Comparison of ENCODE assay signal across 3 cellular contexts in the genomic region with DNA sequence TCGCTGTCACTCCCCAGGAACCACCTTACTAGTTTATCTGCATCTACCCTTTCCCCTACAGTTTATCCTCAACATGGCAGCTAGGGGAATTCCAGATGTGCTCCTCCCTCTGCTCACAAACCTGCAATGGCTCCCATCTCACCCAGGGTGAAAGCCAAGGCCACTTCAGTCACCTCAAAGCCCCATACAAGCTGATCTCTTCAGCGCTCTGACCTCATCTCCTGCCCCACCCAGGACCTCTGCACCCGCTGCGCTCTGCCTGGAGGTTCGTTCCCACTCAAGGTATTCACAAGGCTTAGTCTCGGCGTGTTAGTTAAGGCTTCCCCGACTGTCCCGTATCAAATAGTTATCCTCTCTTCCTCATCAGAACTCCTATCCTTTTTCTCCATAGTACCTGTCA.
TF ChIP-seq lines count a peak whose summit lies in the region.

No MANE protein-coding gene starts in this region.

TF ChIP-seq in GM23338, 12 proteins besides CTCF, POLR2A, EP300 and RAD21:
- TF ChIP-seq NANOG (IDR thresholded peaks at IDR 0.05; ENCODE audit: borderline replicate concordance) (no peak), EZH2phosphoT487 (IDR thresholded peaks at IDR 0.05; ENCODE audit: unreplicated experiment) (no peak), JUNB (IDR thresholded peaks at IDR 0.05; ENCODE audit: unreplicated experiment) (no peak), CREB1 (CRISPR knock-in tag; IDR thresholded peaks at IDR 0.05; ENCODE audit: low read depth) (no peak), STAT1 (IDR thresholded peaks at IDR 0.05; ENCODE audit: unreplicated experiment) (no peak), ZNF114 (CRISPR knock-in tag; IDR thresholded peaks at IDR 0.05) (no peak)
- TF ChIP-seq, protein P1, sequence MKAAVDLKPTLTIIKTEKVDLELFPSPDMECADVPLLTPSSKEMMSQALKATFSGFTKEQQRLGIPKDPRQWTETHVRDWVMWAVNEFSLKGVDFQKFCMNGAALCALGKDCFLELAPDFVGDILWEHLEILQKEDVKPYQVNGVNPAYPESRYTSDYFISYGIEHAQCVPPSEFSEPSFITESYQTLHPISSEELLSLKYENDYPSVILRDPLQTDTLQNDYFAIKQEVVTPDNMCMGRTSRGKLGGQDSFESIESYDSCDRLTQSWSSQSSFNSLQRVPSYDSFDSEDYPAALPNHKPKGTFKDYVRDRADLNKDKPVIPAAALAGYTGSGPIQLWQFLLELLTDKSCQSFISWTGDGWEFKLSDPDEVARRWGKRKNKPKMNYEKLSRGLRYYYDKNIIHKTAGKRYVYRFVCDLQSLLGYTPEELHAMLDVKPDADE (IDR thresholded peaks at IDR 0.05), result no peak
- TF ChIP-seq, protein P2, sequence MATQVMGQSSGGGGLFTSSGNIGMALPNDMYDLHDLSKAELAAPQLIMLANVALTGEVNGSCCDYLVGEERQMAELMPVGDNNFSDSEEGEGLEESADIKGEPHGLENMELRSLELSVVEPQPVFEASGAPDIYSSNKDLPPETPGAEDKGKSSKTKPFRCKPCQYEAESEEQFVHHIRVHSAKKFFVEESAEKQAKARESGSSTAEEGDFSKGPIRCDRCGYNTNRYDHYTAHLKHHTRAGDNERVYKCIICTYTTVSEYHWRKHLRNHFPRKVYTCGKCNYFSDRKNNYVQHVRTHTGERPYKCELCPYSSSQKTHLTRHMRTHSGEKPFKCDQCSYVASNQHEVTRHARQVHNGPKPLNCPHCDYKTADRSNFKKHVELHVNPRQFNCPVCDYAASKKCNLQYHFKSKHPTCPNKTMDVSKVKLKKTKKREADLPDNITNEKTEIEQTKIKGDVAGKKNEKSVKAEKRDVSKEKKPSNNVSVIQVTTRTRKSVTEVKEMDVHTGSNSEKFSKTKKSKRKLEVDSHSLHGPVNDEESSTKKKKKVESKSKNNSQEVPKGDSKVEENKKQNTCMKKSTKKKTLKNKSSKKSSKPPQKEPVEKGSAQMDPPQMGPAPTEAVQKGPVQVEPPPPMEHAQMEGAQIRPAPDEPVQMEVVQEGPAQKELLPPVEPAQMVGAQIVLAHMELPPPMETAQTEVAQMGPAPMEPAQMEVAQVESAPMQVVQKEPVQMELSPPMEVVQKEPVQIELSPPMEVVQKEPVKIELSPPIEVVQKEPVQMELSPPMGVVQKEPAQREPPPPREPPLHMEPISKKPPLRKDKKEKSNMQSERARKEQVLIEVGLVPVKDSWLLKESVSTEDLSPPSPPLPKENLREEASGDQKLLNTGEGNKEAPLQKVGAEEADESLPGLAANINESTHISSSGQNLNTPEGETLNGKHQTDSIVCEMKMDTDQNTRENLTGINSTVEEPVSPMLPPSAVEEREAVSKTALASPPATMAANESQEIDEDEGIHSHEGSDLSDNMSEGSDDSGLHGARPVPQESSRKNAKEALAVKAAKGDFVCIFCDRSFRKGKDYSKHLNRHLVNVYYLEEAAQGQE (IDR thresholded peaks at IDR 0.05; ENCODE audit: unreplicated experiment), result no peak

TF ChIP-seq in K562, 482 proteins besides CTCF, POLR2A, EP300 and RAD21:
- TF ChIP-seq ZNF3 (CRISPR knock-in tag; IDR thresholded peaks at IDR 0.05) (no peak), SAFB2 (IDR thresholded peaks at IDR 0.05; ENCODE audit: borderline replicate concordance, low read depth, low read length, severe bottlenecking) (no peak), PPARD (CRISPR knock-in tag; IDR thresholded peaks at IDR 0.05) (no peak), HIVEP1 (CRISPR knock-in tag; IDR thresholded peaks at IDR 0.05) (no peak), SUPT5H (IDR thresholded peaks at IDR 0.05) (0 out of 2 replicates have a peak, but pooled peaks have one; percentile 21), ZNF644 (tag; IDR thresholded peaks at IDR 0.05; ENCODE audit: low read depth) (no peak), SRSF7 (optimal IDR thresholded peaks at IDR 0.05; ENCODE audit: low read depth, low read length) (no peak), ZFP36 (IDR thresholded peaks at IDR 0.05; ENCODE audit: low read depth, low read length, partially characterized antibody) (peak; percentile 8)
- TF ChIP-seq, protein P3, sequence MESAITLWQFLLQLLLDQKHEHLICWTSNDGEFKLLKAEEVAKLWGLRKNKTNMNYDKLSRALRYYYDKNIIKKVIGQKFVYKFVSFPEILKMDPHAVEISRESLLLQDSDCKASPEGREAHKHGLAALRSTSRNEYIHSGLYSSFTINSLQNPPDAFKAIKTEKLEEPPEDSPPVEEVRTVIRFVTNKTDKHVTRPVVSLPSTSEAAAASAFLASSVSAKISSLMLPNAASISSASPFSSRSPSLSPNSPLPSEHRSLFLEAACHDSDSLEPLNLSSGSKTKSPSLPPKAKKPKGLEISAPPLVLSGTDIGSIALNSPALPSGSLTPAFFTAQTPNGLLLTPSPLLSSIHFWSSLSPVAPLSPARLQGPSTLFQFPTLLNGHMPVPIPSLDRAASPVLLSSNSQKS (CRISPR knock-in tag; IDR thresholded peaks at IDR 0.05), result no peak
- TF ChIP-seq, protein P4, sequence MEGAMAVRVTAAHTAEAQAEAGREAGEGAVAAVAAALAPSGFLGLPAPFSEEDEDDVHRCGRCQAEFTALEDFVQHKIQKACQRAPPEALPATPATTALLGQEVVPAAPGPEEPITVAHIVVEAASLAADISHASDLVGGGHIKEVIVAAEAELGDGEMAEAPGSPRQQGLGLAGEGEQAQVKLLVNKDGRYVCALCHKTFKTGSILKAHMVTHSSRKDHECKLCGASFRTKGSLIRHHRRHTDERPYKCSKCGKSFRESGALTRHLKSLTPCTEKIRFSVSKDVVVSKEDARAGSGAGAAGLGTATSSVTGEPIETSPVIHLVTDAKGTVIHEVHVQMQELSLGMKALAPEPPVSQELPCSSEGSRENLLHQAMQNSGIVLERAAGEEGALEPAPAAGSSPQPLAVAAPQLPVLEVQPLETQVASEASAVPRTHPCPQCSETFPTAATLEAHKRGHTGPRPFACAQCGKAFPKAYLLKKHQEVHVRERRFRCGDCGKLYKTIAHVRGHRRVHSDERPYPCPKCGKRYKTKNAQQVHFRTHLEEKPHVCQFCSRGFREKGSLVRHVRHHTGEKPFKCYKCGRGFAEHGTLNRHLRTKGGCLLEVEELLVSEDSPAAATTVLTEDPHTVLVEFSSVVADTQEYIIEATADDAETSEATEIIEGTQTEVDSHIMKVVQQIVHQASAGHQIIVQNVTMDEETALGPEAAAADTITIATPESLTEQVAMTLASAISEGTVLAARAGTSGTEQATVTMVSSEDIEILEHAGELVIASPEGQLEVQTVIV (CRISPR knock-in tag; IDR thresholded peaks at IDR 0.05; ENCODE audit: borderline replicate concordance), result no peak

TF ChIP-seq in HEK293T, 16 proteins besides CTCF, POLR2A, EP300 and RAD21:
- TF ChIP-seq SUZ12 (IDR thresholded peaks at IDR 0.05), result no peak
- TF ChIP-seq LEF1 (IDR thresholded peaks at IDR 0.05; ENCODE audit: borderline replicate concordance), result no peak
- TF ChIP-seq FOXM1 (IDR thresholded peaks at IDR 0.05; ENCODE audit: borderline replicate concordance), result no peak
